17 cellular contexts compared by ENCODE assay signal in the genomic region with DNA sequence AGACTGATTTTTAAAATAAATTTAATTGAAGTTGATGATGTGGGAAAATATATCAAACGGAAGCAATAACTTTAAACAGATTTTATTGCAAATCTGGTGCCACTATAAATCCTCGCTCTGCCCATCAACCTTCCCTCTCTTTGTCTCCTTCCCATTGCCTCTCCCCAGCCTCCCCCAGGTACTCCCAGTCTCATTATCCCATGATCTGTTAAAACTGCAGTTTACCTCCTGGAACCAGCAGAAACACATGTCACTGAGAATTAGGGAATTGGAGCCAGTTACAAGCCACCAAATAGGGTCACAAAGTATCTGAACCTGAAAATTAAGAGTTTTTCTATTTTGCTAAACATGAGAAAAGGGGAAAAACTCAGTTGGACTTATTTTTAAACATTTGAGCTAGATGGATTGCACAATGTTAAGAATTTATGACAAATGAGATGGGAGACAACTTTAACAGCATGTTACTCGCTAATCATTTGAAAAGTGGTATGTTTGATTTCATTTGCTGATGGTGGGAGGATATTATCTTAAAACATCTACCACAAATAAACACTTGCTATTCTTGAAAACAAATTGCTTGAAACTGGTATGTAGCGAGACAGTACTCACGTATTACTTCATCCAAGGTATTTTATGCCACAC. TPM values are rescaled to one million over a fixed set of nuclear protein-coding genes. Genes with fewer than 3 reads are reported as not detected.
DNase-seq lines count a peak whose midpoint lies in the region; ATAC-seq, FAIRE-seq and TF ChIP-seq lines count a peak whose summit lies in the region.
"Had no signal": no experiment of that assay in that cellular context is flagged by ENCODE, and none has a peak within 500 bp of the region (broad histone marks: within the 10 kb centered on the region; RNA-seq: fewer than 3 reads in every experiment).

No MANE protein-coding gene starts in this region.

- H3K4me3 Mint-ChIP-seq in activated CD4-positive, alpha-beta T cell treated with anti-CD3 and anti-CD28 coated beads, Interleukin-2, amount 10 ng/mL, durations not matched to agents 24 days and 14 days, result peak overlapping the region; percentile 4
- peak overlapping the region; percentile 98 for H3K4me3 Mint-ChIP-seq in WTC11
- peak overlapping the region; percentile 96 for H3K4me3 Mint-ChIP-seq in progenitor cell of endocrine pancreas (ENCODE audit: low read depth)
- H3K4me3 Mint-ChIP-seq: T-helper 1 cell treated with Interleukin-12 subunit alpha and Interleukin-12 subunit beta and Interleukin-4 antibody, amounts not matched to agents 30 μg/mL and 1 μg/mL, for 36 hours had no signal

- intact Hi-C loops in activated CD4-positive, alpha-beta T cell treated with anti-CD3 and anti-CD28 coated beads, Interleukin-2, amount 10 ng/mL, durations not matched to agents 24 days and 14 days (cut with micrococcal nuclease), result no loop called here

- H3K9me3 Mint-ChIP-seq in activated CD4-positive, alpha-beta T cell treated with anti-CD3 and anti-CD28 coated beads, Interleukin-2, amount 10 ng/mL, durations not matched to agents 24 days and 14 days, result no peaks in the 10 kb centered on the region
- H3K9me3 Mint-ChIP-seq in WTC11, result no peaks in the 10 kb centered on the region
- H3K9me3 Mint-ChIP-seq in progenitor cell of endocrine pancreas (ENCODE audit: low read depth), result no peaks in the 10 kb centered on the region
- H3K9me3 Mint-ChIP-seq: activated CD8-positive, alpha-beta T cell treated with anti-CD3 and anti-CD28 coated beads for 36 hours; T-helper 1 cell treated with Interleukin-12 subunit alpha and Interleukin-12 subunit beta and Interleukin-4 antibody, amounts not matched to agents 30 μg/mL and 1 μg/mL, for 36 hours had no signal

- POLR2A ChIA-PET in WTC11 (lab: Charles Lee), result no interaction called here

- no peaks in the 10 kb centered on the region for H3K36me3 Mint-ChIP-seq in activated CD4-positive, alpha-beta T cell treated with anti-CD3 and anti-CD28 coated beads, Interleukin-2, amount 10 ng/mL, durations not matched to agents 24 days and 14 days (ENCODE audit: low read depth)
- H3K36me3 Mint-ChIP-seq in WTC11 (no peaks in the 10 kb centered on the region), progenitor cell of endocrine pancreas (ENCODE audit: insufficient read depth) (no peaks in the 10 kb centered on the region)

- DNase-seq in activated CD4-positive, alpha-beta T cell treated with anti-CD3 and anti-CD28 coated beads, Interleukin-2, amount 10 ng/mL, durations not matched to agents 24 days and 14 days, result no peak
- DNase-seq in activated CD4-positive, alpha-beta T cell treated with anti-CD3 and anti-CD28 coated beads, Interleukin-2, amount 50 U/mL, for 48 hours, result no peak
- no peak for DNase-seq in WTC11 (ENCODE audit: low spot score)
- peak; percentile 26 for DNase-seq in kidney glomerular epithelial cell (lab: John Stamatoyannopoulos, UW)
- DNase-seq in progenitor cell of endocrine pancreas (ENCODE audit: low spot score, unreplicated experiment), result no peak
- no peak for DNase-seq in cerebellar cortex (ENCODE audit: low spot score)
- no peak for DNase-seq in HTR-8/SVneo (ENCODE audit: insufficient read length, low spot score)
- DNase-seq in HUDEP-2 (lab: John Stamatoyannopoulos, UW; ENCODE audit: unreplicated experiment in 76 of 76), result no peak
- DNase-seq: activated CD8-positive, alpha-beta T cell treated with anti-CD3 and anti-CD28 coated beads for 36 hours; amniotic stem cell; BE2C; GDM1; NCI-H1417; NCI-H2171 treated with DMSO at 0.1 percent for 48 hours; SHP77 treated with DMSO at 0.1 percent for 48 hours; stimulated activated CD4-positive, alpha-beta T cell treated with anti-CD3 and anti-CD28 coated beads, Interleukin-4, amount 100 ng/mL, for 24 hours had no signal

- H3K4me1 Mint-ChIP-seq in activated CD4-positive, alpha-beta T cell treated with anti-CD3 and anti-CD28 coated beads, Interleukin-2, amount 10 ng/mL, durations not matched to agents 24 days and 14 days, result peaks cover 20% of the 10 kb centered on the region
- H3K4me1 Mint-ChIP-seq in WTC11, result peaks cover 49% of the 10 kb centered on the region
- H3K4me1 Mint-ChIP-seq in progenitor cell of endocrine pancreas (ENCODE audit: low read depth), result peaks cover 55% of the 10 kb centered on the region

- no peak overlapping the region for H3K27ac Mint-ChIP-seq in activated CD4-positive, alpha-beta T cell treated with anti-CD3 and anti-CD28 coated beads, Interleukin-2, amount 10 ng/mL, durations not matched to agents 24 days and 14 days
- H3K27ac Mint-ChIP-seq in WTC11 (no peak overlapping the region), progenitor cell of endocrine pancreas (peak overlapping the region; percentile 30)
- H3K27ac Mint-ChIP-seq: activated CD8-positive, alpha-beta T cell treated with anti-CD3 and anti-CD28 coated beads for 36 hours; T-helper 1 cell treated with Interleukin-12 subunit alpha and Interleukin-12 subunit beta and Interleukin-4 antibody, amounts not matched to agents 30 μg/mL and 1 μg/mL, for 36 hours had no signal

- CTCF ChIA-PET in WTC11 (lab: Charles Lee), result no interaction called here

- ATAC-seq in WTC11, result no peak
- ATAC-seq: activated CD8-positive, alpha-beta T cell treated with anti-CD3 and anti-CD28 coated beads for 36 hours had no signal

- H3K27me3 Mint-ChIP-seq in activated CD4-positive, alpha-beta T cell treated with anti-CD3 and anti-CD28 coated beads, Interleukin-2, amount 10 ng/mL, durations not matched to agents 24 days and 14 days, result peaks cover 65% of the 10 kb centered on the region
- H3K27me3 Mint-ChIP-seq in WTC11 (ENCODE audit: low read depth) (no peaks in the 10 kb centered on the region), progenitor cell of endocrine pancreas (no peaks in the 10 kb centered on the region)

- no peak for TF ChIP-seq CTCF in WTC11 (IDR thresholded peaks at IDR 0.05)
- TF ChIP-seq CTCF in progenitor cell of endocrine pancreas (IDR thresholded peaks at IDR 0.05; ENCODE audit: unreplicated experiment), result no peak

- FAIRE-seq in HTR-8/SVneo (lab: Jason Lieb, UNC), result no peak

TF ChIP-seq in WTC11, 78 proteins besides CTCF, POLR2A, EP300 and RAD21:
- no peak for TF ChIP-seq SMAD3 (CRISPR knock-in tag; IDR thresholded peaks at IDR 0.05; ENCODE audit: borderline replicate concordance)
- TF ChIP-seq ZBTB21 (CRISPR knock-in tag; IDR thresholded peaks at IDR 0.05; ENCODE audit: borderline replicate concordance), result no peak
- TF ChIP-seq GTF2I (CRISPR knock-in tag; conservative IDR thresholded peaks at IDR 0.05), result no peak

RNA-seq across cellular contexts. Expression of a gene that starts 2.4 kb away (rescaled TPM):
- total RNA-seq in activated CD4-positive, alpha-beta T cell treated with anti-CD3 and anti-CD28 coated beads, Interleukin-2, amount 10 ng/mL, durations not matched to agents 24 days and 14 days, result 0.38 TPM in 1 of 2 replicates, not detected in the other
- 8.4 to 8.9 TPM (median 8.8 TPM) in 3 replicates for total RNA-seq in WTC11 (2021)
- 13.6 and 14.2 TPM in 2 replicates for total RNA-seq in progenitor cell of endocrine pancreas

Comparison
In these comparisons a context has a peak if more than half of its experiments do, and no peak if none do; other contexts are left out.
1. H3K4me3 Mint-ChIP-seq: peak in every context shown above with its lines; median percentile 98 in WTC11; 96 in progenitor cell of endocrine pancreas; 4 in activated CD4-positive, alpha-beta T cell treated with anti-CD3 and anti-CD28 coated beads, Interleukin-2, amount 10 ng/mL, durations not matched to agents 24 days and 14 days.